Comparison of ENCODE assay signal across 1 cellular context in genomic region chr4:185524888-185525863, GRCh38.
A peak's percentile ranks its signal among the peaks of the same experiment; 100 is the strongest.
TF ChIP-seq lines count a peak whose summit lies in the region.

No MANE protein-coding gene starts in this region.

TF ChIP-seq in HepG2, 621 proteins besides CTCF, POLR2A, EP300 and RAD21:
- no peak for TF ChIP-seq KDM1A (CRISPR knock-in tag; IDR thresholded peaks at IDR 0.05)
- TF ChIP-seq PHF8 (CRISPR knock-in tag; IDR thresholded peaks at IDR 0.05) = no peak
- TF ChIP-seq FOSL2 (CRISPR knock-in tag; IDR thresholded peaks at IDR 0.05) = peak; percentile 49
- TF ChIP-seq TSC22D2 (CRISPR knock-in tag; IDR thresholded peaks at IDR 0.05; ENCODE audit: borderline replicate concordance) = no peak
- no peak for TF ChIP-seq STAT5B (CRISPR knock-in tag; IDR thresholded peaks at IDR 0.05)
- TF ChIP-seq ZNF879 (CRISPR knock-in tag; IDR thresholded peaks at IDR 0.05) = no peak
TF ChIP-seq in HepG2: peak in this region for 1.
